ENCODE assay signal across 15 cellular contexts in the genomic region with DNA sequence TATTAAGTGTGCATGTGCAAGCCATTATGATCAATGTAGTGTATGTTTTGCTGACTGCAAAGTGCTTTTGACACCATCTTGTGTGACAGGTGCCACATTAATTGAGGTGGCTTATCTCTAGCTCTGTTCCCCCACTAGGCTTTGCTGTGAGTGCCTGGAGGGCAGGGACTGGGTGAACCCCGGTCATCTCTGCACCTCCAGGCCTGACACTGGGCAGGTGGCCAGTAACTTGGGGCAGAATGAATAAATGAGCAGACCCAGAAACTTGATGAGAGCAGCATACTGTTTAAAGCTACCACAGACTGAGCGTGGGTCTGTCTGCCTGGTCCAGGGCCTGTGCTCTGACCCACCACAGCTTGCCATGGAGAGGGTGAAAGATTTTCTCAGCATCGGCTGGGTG.
"Had no signal": no experiment of that assay in that cellular context is flagged by ENCODE, and none has a peak within 500 bp of the region (broad histone marks: within the 10 kb centered on the region; RNA-seq: fewer than 3 reads in every experiment).

No MANE protein-coding gene starts in this region.

- FAIRE-seq: keratinocyte, small intestine had no signal

- ATAC-seq: activated T-cell treated with anti-CD3 and anti-CD28 coated beads, Interleukin-2, amount 50 U/mL, for 72 hours; gastrocnemius medialis; left ventricle myocardium superior had no signal

- H3K9me3 ChIP-seq: gastrocnemius medialis, ovary, transverse colon had no signal

- H3K27me3 ChIP-seq: gastrocnemius medialis, ovary, transverse colon had no signal

- H3K4me3 ChIP-seq: gastrocnemius medialis, ovary, transverse colon had no signal

- H3K27ac ChIP-seq: ovary had no signal

- H3K36me3 ChIP-seq: gastrocnemius medialis, ovary, transverse colon had no signal

- DNase-seq: activated CD4-positive, alpha-beta memory T cell treated with anti-CD3 and anti-CD28 coated beads, Interleukin-2, amount 10 ng/mL, durations not matched to agents 7 days and 5 days; activated naive CD4-positive, alpha-beta T cell treated with Interleukin-2 at 50 U/mL for 16 hours; activated T-cell treated with anti-CD3 and anti-CD28 coated beads, Interleukin-2, amount 50 U/mL, for 72 hours; central memory CD4-positive, alpha-beta T cell; cortex of kidney; effector memory CD4-positive, alpha-beta T cell; gastrocnemius medialis; left ventricle myocardium superior; mesenchymal stem cell; nephron progenitor cell; small intestine; T-helper 9 cell; transverse colon had no signal
